Comparison of ENCODE assay signal across 9 cellular contexts in genomic region chr16:86575754-86576557, GRCh38. TPM values are rescaled to one million over a fixed set of nuclear protein-coding genes. Genes with fewer than 3 reads are reported as not detected.
A peak's percentile ranks its signal among the peaks of the same experiment; 100 is the strongest.
DNase-seq lines count a peak whose midpoint lies in the region; ATAC-seq, FAIRE-seq and TF ChIP-seq lines count a peak whose summit lies in the region.
"Had no signal": no experiment of that assay in that cellular context is flagged by ENCODE, and none has a peak within 500 bp of the region (broad histone marks: within the 10 kb centered on the region; RNA-seq: fewer than 3 reads in every experiment).

No MANE protein-coding gene starts in this region.

- H2BK120ac ChIP-seq in IMR-90 (ENCODE audit: low read depth, low read length) = peak overlapping the region; percentile 93
- H2BK120ac ChIP-seq in H1 (replicated peaks; ENCODE audit: low read depth, low read length) = no peak overlapping the region

- H2AK5ac ChIP-seq in IMR-90 (ENCODE audit: low read depth, low read length) = peak overlapping the region; percentile 98
- peak overlapping the region; percentile 68; the same call in 1 of the 2 replicates for H2AK5ac ChIP-seq in H1 (ENCODE audit: low read depth, low read length)

- H3K79me1 ChIP-seq in IMR-90 (ENCODE audit: low read depth in 1 of 2, low read length in 2 of 2) = peaks cover 20 to 49% of the 10 kb centered on the region in 2 experiments
- no peaks in the 10 kb centered on the region for H3K79me1 ChIP-seq in H1 (ENCODE audit: low read depth, low read length)

- no peak for TF ChIP-seq EP300 in H1 (IDR thresholded peaks at IDR 0.05; ENCODE audit: borderline replicate concordance in 1 of 2, low read depth in 2 of 2, low read length in 2 of 2)

- peak overlapping the region; percentile 84 for H3K27ac ChIP-seq in IMR-90 (ENCODE audit: insufficient read depth, low read length)
- H3K27ac ChIP-seq in H1 (ENCODE audit: low read depth, low read length) = no peak overlapping the region
- H3K27ac ChIP-seq: SK-N-MC had no signal

- ATAC-seq in IMR-90 (ENCODE audit: low read depth) (peak; percentile 63), activated B cell treated with CpG ODN at 0.5 μM for 24 hours (ENCODE audit: low read depth) (peak; percentile 54), memory B cell (ENCODE audit: low read depth) (peak; percentile 24), GM19452 (IDR thresholded peaks at IDR 0.05; ENCODE audit: unreplicated experiment) (no peak), HG02852 (IDR thresholded peaks at IDR 0.05; ENCODE audit: unreplicated experiment) (no peak)

- peak overlapping the region; percentile 27; the same call in 1 of the 2 replicates for H3K18ac ChIP-seq in IMR-90 (ENCODE audit: low read depth, low read length)
- H3K18ac ChIP-seq in H1 (ENCODE audit: extremely low read depth, low read length) = no peak overlapping the region

- H3K27me3 ChIP-seq in IMR-90 (ENCODE audit: control insufficient read depth, insufficient read depth, low read length) = no peaks in the 10 kb centered on the region
- peaks cover 91 to 100% (median 97%) of the 10 kb centered on the region in 4 experiments for H3K27me3 ChIP-seq in H1 (replicated peaks in 1 of 4; ENCODE audit: control insufficient read depth in 3 of 4, extremely low read depth in 1 of 4, insufficient read depth in 3 of 4, low read length in 3 of 4)

- H2BK20ac ChIP-seq in IMR-90 (ENCODE audit: low read depth, low read length) (peak overlapping the region; percentile 79), H1 (ENCODE audit: low read length) (no peak overlapping the region)

- H3K4me3 ChIP-seq in IMR-90 (ENCODE audit: insufficient read depth, low read depth, low read length) = peak overlapping the region; percentile 60
- H3K4me3 ChIP-seq in H1 (ENCODE audit: extremely low read depth in 1 of 4, insufficient read depth in 2 of 4, low read depth in 3 of 4, low read length in 4 of 4) = peak overlapping the region; percentile 41 to 66 (median 43)
- H3K4me3 ChIP-seq: SK-N-MC had no signal

- H3K79me2 ChIP-seq in H1 (ENCODE audit: control insufficient read depth in 1 of 2, insufficient read depth in 2 of 2, low read length in 2 of 2) = no peaks in the 10 kb centered on the region

- no peaks in the 10 kb centered on the region for H3K9me3 Mint-ChIP-seq in activated B cell treated with CpG ODN at 0.5 μM for 24 hours
- H3K9me3 Mint-ChIP-seq in memory B cell = no peaks in the 10 kb centered on the region

- peak overlapping the region; percentile 94 for H3K4ac ChIP-seq in IMR-90 (ENCODE audit: low read depth, low read length)
- peak overlapping the region; percentile 2 for H3K4ac ChIP-seq in H1 (replicated peaks; ENCODE audit: insufficient read length, low read depth, low read length)

- H3K4me3 Mint-ChIP-seq in activated B cell treated with CpG ODN at 0.5 μM for 24 hours (peak overlapping the region; percentile 75), memory B cell (peak overlapping the region; percentile 74)

- no peak for FAIRE-seq in H1 (lab: Jason Lieb, UNC)

- peak overlapping the region; percentile 88 for H4K91ac ChIP-seq in IMR-90 (ENCODE audit: insufficient read depth, low read depth, low read length)
- no peak overlapping the region for H4K91ac ChIP-seq in H1 (replicated peaks; ENCODE audit: insufficient read length, low read length)

- TF ChIP-seq RAD21 in IMR-90 (IDR thresholded peaks at IDR 0.05; ENCODE audit: low read length) (peak; percentile 81), H1 (IDR thresholded peaks at IDR 0.05 in 1 of 2, conservative IDR thresholded peaks at IDR 0.05 in 1 of 2; ENCODE audit: low read depth in 2 of 2, low read length in 2 of 2) (peak; percentile 53 to 71)

- peak overlapping the region; percentile 98 for H3K23ac ChIP-seq in IMR-90 (ENCODE audit: low read depth, low read length)
- no peak overlapping the region for H3K23ac ChIP-seq in H1 (ENCODE audit: insufficient read length)

- H3K14ac ChIP-seq in IMR-90 (replicated peaks; ENCODE audit: low read depth, low read length) = peak overlapping the region; percentile 97
- H3K14ac ChIP-seq in H1 (ENCODE audit: insufficient read length) = no peak overlapping the region

- TF ChIP-seq CTCF in IMR-90 (conservative IDR thresholded peaks at IDR 0.05; ENCODE audit: low read depth, low read length) (peak; percentile 89), activated B cell treated with CpG ODN at 0.5 μM for 24 hours (IDR thresholded peaks at IDR 0.05) (no peak), H1 (IDR thresholded peaks at IDR 0.05; ENCODE audit: control extremely low read depth in 1 of 3, insufficient read depth in 1 of 3, low read depth in 1 of 3, low read length in 3 of 3) (peak; percentile 59 to 68 (median 66))

- peaks cover 9% of the 10 kb centered on the region for H3K9me1 ChIP-seq in IMR-90 (ENCODE audit: insufficient read depth, low read length)

- H2AK9ac ChIP-seq in IMR-90 (replicated peaks; ENCODE audit: low read depth, low read length, poor library complexity) = peak overlapping the region; percentile 84

- H4K5ac ChIP-seq in IMR-90 (ENCODE audit: low read depth, low read length) (peak overlapping the region; percentile 44), H1 (ENCODE audit: insufficient read length, low read depth, low read length) (no peak overlapping the region)

- H3K4me1 ChIP-seq in IMR-90 (ENCODE audit: control insufficient read depth, insufficient read depth, low read length) (peaks cover 11% of the 10 kb centered on the region), H1 (replicated peaks in 1 of 4; ENCODE audit: control insufficient read depth in 3 of 4, insufficient read depth in 4 of 4, low read length in 3 of 4) (peaks cover 8 to 59% (median 34%) of the 10 kb centered on the region in 4 experiments)

- H3K23me2 ChIP-seq in H1 (ENCODE audit: low read depth, low read length) = peaks cover 11% of the 10 kb centered on the region; the same call in 1 of the 2 replicates

- no peaks in the 10 kb centered on the region for H3K36me3 ChIP-seq in IMR-90 (ENCODE audit: control insufficient read depth, insufficient read depth, low read length)
- H3K36me3 ChIP-seq in H1 (ENCODE audit: control insufficient read depth in 2 of 4, insufficient read depth in 4 of 4, low read length in 3 of 4) = peaks cover 0 to 10% (median 0%) of the 10 kb centered on the region in 4 experiments; a peak in 1 of 8 replicates

- H3K27ac Mint-ChIP-seq in activated B cell treated with CpG ODN at 0.5 μM for 24 hours (no peak overlapping the region), memory B cell (no peak overlapping the region)

- intact Hi-C loops in IMR-90 (cut with micrococcal nuclease) (loop anchor here (2.0 to 5.0 kb wide), 4 partner anchors 185 to 485 kb away; no protein-coding TSS in a partner anchor), activated B cell treated with CpG ODN at 0.5 μM for 24 hours (cut with micrococcal nuclease) (loop anchor here (5.0 kb wide), 1 partner anchor 501 kb away; no protein-coding TSS in a partner anchor)

- BruUV-seq in IMR-90 (replicated peaks; lab: Mats Ljungman, UMichigan) = no TSS peak

- dilution Hi-C loops in IMR-90 (cut with HindIII; ENCODE audit: low sequenced_read_pairs, unreplicated experiment) = no loop called here

- H2AFZ ChIP-seq in IMR-90 (replicated peaks; ENCODE audit: low read length, poor library complexity) = peak overlapping the region; percentile 79
- H2AFZ ChIP-seq in H1 (ENCODE audit: low read length) = no peak overlapping the region

- H3K56ac ChIP-seq in IMR-90 (ENCODE audit: extremely low read depth, insufficient read depth, low read length) = peak overlapping the region; percentile 92
- no peak overlapping the region for H3K56ac ChIP-seq in H1 (replicated peaks; ENCODE audit: insufficient read length, low read depth, low read length)

- H4K20me1 ChIP-seq in IMR-90 (ENCODE audit: insufficient read depth, low read length) = 0 out of 2 replicates have a peak, but pooled peaks cover 11% of the 10 kb centered on the region
- H4K20me1 ChIP-seq in H1 (replicated peaks in 1 of 2; ENCODE audit: control insufficient read depth in 1 of 2, insufficient read depth in 2 of 2, low read length in 2 of 2) = peaks cover 15% of the 10 kb centered on the region in 2 experiments

- H4K8ac ChIP-seq in IMR-90 (ENCODE audit: low read depth in 2 of 2, low read length in 2 of 2) = peak overlapping the region; percentile 64 to 95
- H4K8ac ChIP-seq in H1 (ENCODE audit: extremely low read depth, insufficient read depth, low read length) = no peak overlapping the region

- H3K4me1 Mint-ChIP-seq in activated B cell treated with CpG ODN at 0.5 μM for 24 hours (peaks cover 15% of the 10 kb centered on the region), memory B cell (peaks cover 3% of the 10 kb centered on the region)

- H3K27me3 Mint-ChIP-seq in activated B cell treated with CpG ODN at 0.5 μM for 24 hours = peaks cover 78% of the 10 kb centered on the region
- peaks cover 33% of the 10 kb centered on the region for H3K27me3 Mint-ChIP-seq in memory B cell

- H3K36me3 Mint-ChIP-seq in activated B cell treated with CpG ODN at 0.5 μM for 24 hours (ENCODE audit: low read depth) (no peaks in the 10 kb centered on the region), memory B cell (no peaks in the 10 kb centered on the region)

- H2BK12ac ChIP-seq in H1 (ENCODE audit: low read depth, low read length) = peak overlapping the region; percentile 14; the same call in 1 of the 2 replicates

- H2BK15ac ChIP-seq in IMR-90 (ENCODE audit: low read depth, low read length) = peak overlapping the region; percentile 81; the same call in 2 of the 3 replicates
- H2BK15ac ChIP-seq in H1 (ENCODE audit: low read length) = no peak overlapping the region

- POLR2A ChIA-PET in IMR-90 (lab: Charles Lee; ENCODE audit: unreplicated experiment) = interaction anchor here (0.9 to 1.0 kb wide), 2 partner anchors 89 to 195 kb away, joined by 3 to 5 read pairs; no protein-coding TSS in a partner anchor
- POLR2A ChIA-PET in activated B cell treated with CpG ODN at 0.5 μM for 24 hours (lab: Charles Lee) = interaction anchor here (0.7 kb wide), 1 partner anchor 21 kb away, joined by 7 read pairs; no protein-coding TSS in a partner anchor
- POLR2A ChIA-PET in H1 (lab: Charles Lee; ENCODE audit: partially characterized antibody) = interaction anchor here (1.2 to 1.5 kb wide), 2 partner anchors 32 to 60 kb away, joined by 3 read pairs; no protein-coding TSS in a partner anchor

- peak; percentile 95 for TF ChIP-seq POLR2A in IMR-90 (IDR thresholded peaks at IDR 0.05; ENCODE audit: low read depth, low read length)
- no peak for TF ChIP-seq POLR2A in H1 (IDR thresholded peaks at IDR 0.05; ENCODE audit: control extremely low read depth in 1 of 2, low read depth in 2 of 2, low read length in 2 of 2)

- in situ Hi-C loops in IMR-90 (cut with MboI; ENCODE audit: low sequenced_read_pairs) = loop anchor here (5.0 kb wide), 1 partner anchor 91 kb away; no protein-coding TSS in a partner anchor

- H2BK5ac ChIP-seq in IMR-90 (ENCODE audit: low read depth, low read length, poor library complexity, severe bottlenecking) (peak overlapping the region; percentile 79), H1 (ENCODE audit: low read depth, low read length) (peak overlapping the region; percentile 21; the same call in 1 of the 2 replicates)

- H3K4me2 ChIP-seq in IMR-90 (ENCODE audit: low read depth, low read length) (peak overlapping the region; percentile 79), H1 (ENCODE audit: insufficient read depth in 1 of 2, low read depth in 2 of 2, low read length in 2 of 2) (peak overlapping the region; percentile 83 to 95)

- H3K9ac ChIP-seq in IMR-90 (ENCODE audit: low read depth, low read length) (peak overlapping the region; percentile 75), H1 (replicated peaks in 1 of 4; ENCODE audit: extremely low read depth in 1 of 4, low read depth in 3 of 4, low read length in 3 of 4) (no peak overlapping the region)

- DNase-seq in D341Med (ENCODE audit: low spot score) = peak; percentile 59
- DNase-seq in IMR-90 = peak; percentile 97
- DNase-seq in activated B cell treated with CpG ODN at 0.5 μM for 24 hours = no peak
- peak in 1 of 2 experiments; percentile 89 for DNase-seq in H1 (ENCODE audit: low read depth in 1 of 2, low spot score in 2 of 2)
- DNase-seq in memory B cell (ENCODE audit: low spot score in 2 of 2) = no peak
- DNase-seq in stimulated activated naive CD4-positive, alpha-beta T cell treated with Interleukin-2 at 50 U/mL for 16 hours (lab: John Stamatoyannopoulos, UW) = peak; percentile 13

- H3K9me3 ChIP-seq in IMR-90 (ENCODE audit: control insufficient read depth, insufficient read depth, low read length) (no peaks in the 10 kb centered on the region), H1 (ENCODE audit: insufficient read depth in 2 of 2, low read depth in 1 of 2, low read length in 1 of 2) (no peaks in the 10 kb centered on the region)

- WGBS in IMR-90 (ENCODE audit: extremely low coverage in 2 of 2, insufficient read length in 1 of 2), 2 experiments = 2% methylated on average over 11 of the region's 54 CpGs; no CpG with 5 or more reads in 1 of the 2 experiments
- WGBS in H1 (ENCODE audit: extremely low coverage in 1 of 2, insufficient coverage in 1 of 2, insufficient read length in 1 of 2, insufficient replicate concordance in 2 of 2, low coverage in 1 of 2, low lambda C conversion rate in 2 of 2, missing lambda C conversion rate in 1 of 2), 2 experiments = 3% methylated on average over 46 of the region's 54 CpGs; no CpG with 5 or more reads in 1 of the 2 experiments

- CTCF ChIA-PET in IMR-90 (lab: Yijun Ruan, JAX) = interaction anchor here (0.6 to 1.7 kb wide), 7 partner anchors 12 to 487 kb away, joined by 3 to 13 read pairs (median 3); no protein-coding TSS in a partner anchor
- CTCF ChIA-PET in activated B cell treated with CpG ODN at 0.5 μM for 24 hours (lab: Charles Lee) = no interaction called here
- CTCF ChIA-PET in H1 (lab: Charles Lee; ENCODE audit: partially characterized antibody) = interaction anchor here (0.7 to 3.1 kb wide), 14 partner anchors 11 to 597 kb away, joined by 3 to 18 read pairs (median 4); no protein-coding TSS in a partner anchor

RNA-seq across cellular contexts. Expression of gene FOXL1, which starts 2.4 kb away (rescaled TPM):
- total RNA-seq in IMR-90 (2012; rRNA removed) = 15.2 and 23.9 TPM in 2 replicates
- 25.8 and 29.9 TPM in 2 replicates for polyA plus RNA-seq in IMR-90 (2012; rRNA removed)
- polyA plus RNA-seq in IMR-90 (2012; cell fraction: cytosol; rRNA removed) = 59.6 and 70.0 TPM in 2 replicates
- 22.9 and 59.6 TPM in 2 replicates for polyA plus RNA-seq in IMR-90 (2012; cell fraction: nucleus; rRNA removed; ENCODE audit: low replicate concordance)
- not detected in 2 replicates for total RNA-seq in activated B cell treated with CpG ODN at 0.5 μM for 24 hours
- total RNA-seq in H1 (2021; fragmentation: NEBNext Ultra II Directional; extraction: Animal tissue kit (Norgen Biotek cat#: 25700)) = 0.29 TPM in 1 of 2 replicates, not detected in the other
- 0.03 and 0.09 TPM in 2 replicates for polyA plus RNA-seq in H1 (2011; rRNA removed)
- 0.05 TPM for polyA plus RNA-seq in H1 (2011; cell fraction: cytosol; rRNA removed)
- polyA plus RNA-seq in H1 (2011; cell fraction: nucleus; rRNA removed) = 0.03 TPM
- polyA plus RNA-seq in H1 (2012, experiment 1 of 2) = 0.12 TPM in 1 of 4 replicates, not detected in the others
- polyA plus RNA-seq in H1 (2012, experiment 2 of 2) = not detected
- 0.22 TPM for polyA plus RNA-seq in H1 (2013, experiment 1 of 2)
- polyA plus RNA-seq in H1 (2013, experiment 2 of 2) = 0.17 TPM
- not detected in 2 replicates for polyA minus RNA-seq in H1 (2011; rRNA and poly(A)+ RNA removed)
- polyA minus RNA-seq in H1 (2011; cell fraction: cytosol; rRNA and poly(A)+ RNA removed) = 0.37 TPM
- 0.40 TPM for polyA minus RNA-seq in H1 (2011; cell fraction: nucleus; rRNA and poly(A)+ RNA removed)

RNA-seq across cellular contexts. Expression of gene FOXC2, which starts 9.3 kb away (rescaled TPM):
- total RNA-seq in IMR-90 (2012; rRNA removed) (0.90 and 1.1 TPM in 2 replicates), activated B cell treated with CpG ODN at 0.5 μM for 24 hours (not detected in 2 replicates)
- polyA plus RNA-seq in IMR-90 (2012; rRNA removed) (6.4 and 9.2 TPM in 2 replicates), H1 (2011; rRNA removed) (not detected in 2 replicates)
- polyA plus RNA-seq in IMR-90 (2012; cell fraction: cytosol; rRNA removed) = 5.5 and 8.7 TPM in 2 replicates
- 4.3 and 7.4 TPM in 2 replicates for polyA plus RNA-seq in IMR-90 (2012; cell fraction: nucleus; rRNA removed; ENCODE audit: low replicate concordance)
- total RNA-seq in H1 (2021; fragmentation: NEBNext Ultra II Directional; extraction: Animal tissue kit (Norgen Biotek cat#: 25700)) = 0.09 and 0.11 TPM in 2 replicates
- polyA plus RNA-seq in H1 (2011; cell fraction: cytosol; rRNA removed) = not detected
- not detected for polyA plus RNA-seq in H1 (2011; cell fraction: nucleus; rRNA removed)
- polyA plus RNA-seq in H1 (2012, experiment 1 of 2) = 0.08 TPM in 1 of 4 replicates, not detected in the others
- 0.12 TPM for polyA plus RNA-seq in H1 (2012, experiment 2 of 2)
- 0.34 TPM for polyA plus RNA-seq in H1 (2013, experiment 1 of 2)
- 0.22 TPM for polyA plus RNA-seq in H1 (2013, experiment 2 of 2)
- not detected in 2 replicates for polyA minus RNA-seq in H1 (2011; rRNA and poly(A)+ RNA removed)
- not detected for polyA minus RNA-seq in H1 (2011; cell fraction: cytosol; rRNA and poly(A)+ RNA removed)
- not detected for polyA minus RNA-seq in H1 (2011; cell fraction: nucleus; rRNA and poly(A)+ RNA removed)

RNA-seq across cellular contexts. Expression of gene MTHFSD, which starts 20.9 kb away (rescaled TPM):
- total RNA-seq in IMR-90 (2012; rRNA removed) (7.8 and 8.2 TPM in 2 replicates), activated B cell treated with CpG ODN at 0.5 μM for 24 hours (27.9 and 35.0 TPM in 2 replicates)
- polyA plus RNA-seq in IMR-90 (2012; rRNA removed) (13.7 and 16.8 TPM in 2 replicates), H1 (2011; rRNA removed) (7.1 and 11.0 TPM in 2 replicates)
- 5.6 and 7.9 TPM in 2 replicates for polyA plus RNA-seq in IMR-90 (2012; cell fraction: cytosol; rRNA removed)
- polyA plus RNA-seq in IMR-90 (2012; cell fraction: nucleus; rRNA removed; ENCODE audit: low replicate concordance) = 71.8 and 97.1 TPM in 2 replicates
- 9.8 and 10.8 TPM in 2 replicates for total RNA-seq in H1 (2021; fragmentation: NEBNext Ultra II Directional; extraction: Animal tissue kit (Norgen Biotek cat#: 25700))
- 11.7 TPM for polyA plus RNA-seq in H1 (2011; cell fraction: cytosol; rRNA removed)
- polyA plus RNA-seq in H1 (2011; cell fraction: nucleus; rRNA removed) = 29.4 TPM
- polyA plus RNA-seq in H1 (2012, experiment 1 of 2) = 6.1 to 7.9 TPM (median 6.5 TPM) in 4 replicates
- 3.8 TPM for polyA plus RNA-seq in H1 (2012, experiment 2 of 2)
- 7.4 TPM for polyA plus RNA-seq in H1 (2013, experiment 1 of 2)
- 6.7 TPM for polyA plus RNA-seq in H1 (2013, experiment 2 of 2)
- 16.0 and 19.1 TPM in 2 replicates for polyA minus RNA-seq in H1 (2011; rRNA and poly(A)+ RNA removed)
- 10.1 TPM for polyA minus RNA-seq in H1 (2011; cell fraction: cytosol; rRNA and poly(A)+ RNA removed)
- 36.2 TPM for polyA minus RNA-seq in H1 (2011; cell fraction: nucleus; rRNA and poly(A)+ RNA removed)

Comparison
In these comparisons a context has a peak if more than half of its experiments do, and no peak if none do; other contexts are left out.
1. DNase-seq: peak in D341Med (single experiment), IMR-90 (single experiment) and stimulated activated naive CD4-positive, alpha-beta T cell treated with Interleukin-2 at 50 U/mL for 16 hours (single experiment); none in activated B cell treated with CpG ODN at 0.5 μM for 24 hours (single experiment) and memory B cell (0 of 2).
2. ATAC-seq: peak in IMR-90 (single experiment), activated B cell treated with CpG ODN at 0.5 μM for 24 hours (single experiment) and memory B cell (single experiment); none in GM19452 (single experiment) and HG02852 (single experiment).
3. RNA of gene FOXL1, which starts 2.4 kb away (total RNA-seq): 15.2 to 23.9 TPM in IMR-90; 0.29 TPM in H1 and not detected in activated B cell treated with CpG ODN at 0.5 μM for 24 hours; every median in the first group is over 10 times any median in the second.